In genomic region chr2:240287496-240288086, GRCh38 we compare ENCODE assay signal across 17 cellular contexts.
DNase-seq lines count a peak whose midpoint lies in the region; ATAC-seq and TF ChIP-seq lines count a peak whose summit lies in the region.
"Had no signal": no experiment of that assay in that cellular context is flagged by ENCODE, and none has a peak within 500 bp of the region (broad histone marks: within the 10 kb centered on the region; RNA-seq: fewer than 3 reads in every experiment).

No MANE protein-coding gene starts in this region.

- ATAC-seq in Right ventricle myocardium inferior (peak; percentile 26), GM18502 (IDR thresholded peaks at IDR 0.05; ENCODE audit: poor library complexity, unreplicated experiment) (no peak), GM19395 (IDR thresholded peaks at IDR 0.05; ENCODE audit: unreplicated experiment) (no peak)

- H3K4me1 ChIP-seq in left ventricle myocardium inferior = peaks cover 20% of the 10 kb centered on the region
- H3K4me1 ChIP-seq: suprapubic skin, vagina had no signal

- no peaks in the 10 kb centered on the region for H3K36me3 ChIP-seq in left ventricle myocardium inferior
- H3K36me3 ChIP-seq: suprapubic skin, vagina had no signal

- no peaks in the 10 kb centered on the region for H3K27me3 ChIP-seq in left ventricle myocardium inferior (ENCODE audit: low read depth)
- H3K27me3 ChIP-seq: suprapubic skin, vagina had no signal

- no peak for DNase-seq in Right ventricle myocardium inferior (ENCODE audit: missing footprints)
- DNase-seq in left ventricle myocardium inferior = no peak
- peak; percentile 63 for DNase-seq in coronary artery (ENCODE audit: low spot score)
- peak; percentile 1 for DNase-seq in inferior parietal cortex (ENCODE audit: extremely low spot score)
- DNase-seq in substantia nigra (lab: John Stamatoyannopoulos, UW) = peak in 4 of 49 donors; percentile 38 to 59 (median 43)
- DNase-seq in HK-2 (ENCODE audit: unreplicated experiment) = no peak
- DNase-seq: activated CD4-positive, alpha-beta T cell treated with anti-CD3 and anti-CD28 coated beads, Interleukin-2, amount 10 ng/mL, durations not matched to agents 7 days and 5 days; activated naive CD4-positive, alpha-beta T cell; central memory CD4-positive, alpha-beta T cell; effector CD4-positive, alpha-beta T cell; KBM-7; NCI-H748 treated with DMSO at 0.1 percent for 48 hours; SHP77 had no signal

- H3K9me3 ChIP-seq in left ventricle myocardium inferior (replicated peaks) = no peaks in the 10 kb centered on the region
- H3K9me3 ChIP-seq: suprapubic skin, vagina had no signal

- TF ChIP-seq CTCF in left ventricle myocardium inferior (IDR thresholded peaks at IDR 0.05; ENCODE audit: borderline replicate concordance) (no peak), coronary artery (IDR thresholded peaks at IDR 0.05) (no peak)

- intact Hi-C loops in Right ventricle myocardium inferior (cut with DNase I) (no loop called here), left ventricle myocardium inferior (cut with micrococcal nuclease) (no loop called here)

- H3K27ac ChIP-seq in left ventricle myocardium inferior (replicated peaks) = no peak overlapping the region
- no peak overlapping the region for H3K27ac ChIP-seq in coronary artery
- H3K27ac ChIP-seq in substantia nigra (ENCODE audit: low read depth, low read length, poor library complexity, severe bottlenecking) = peak overlapping the region; percentile 51
- H3K27ac ChIP-seq: suprapubic skin, vagina had no signal

- no peak overlapping the region for H3K4me3 ChIP-seq in left ventricle myocardium inferior
- H3K4me3 ChIP-seq in coronary artery = no peak overlapping the region
- H3K4me3 ChIP-seq: suprapubic skin, vagina had no signal

Comparison
In these comparisons a context has a peak if more than half of its experiments do, and no peak if none do; other contexts are left out.
1. DNase-seq: peak in coronary artery (single experiment) and inferior parietal cortex (single experiment); none in Right ventricle myocardium inferior (single experiment), left ventricle myocardium inferior (single experiment) and HK-2 (single experiment).